Comparison of ENCODE assay signal across 26 cellular contexts in the genomic region with DNA sequence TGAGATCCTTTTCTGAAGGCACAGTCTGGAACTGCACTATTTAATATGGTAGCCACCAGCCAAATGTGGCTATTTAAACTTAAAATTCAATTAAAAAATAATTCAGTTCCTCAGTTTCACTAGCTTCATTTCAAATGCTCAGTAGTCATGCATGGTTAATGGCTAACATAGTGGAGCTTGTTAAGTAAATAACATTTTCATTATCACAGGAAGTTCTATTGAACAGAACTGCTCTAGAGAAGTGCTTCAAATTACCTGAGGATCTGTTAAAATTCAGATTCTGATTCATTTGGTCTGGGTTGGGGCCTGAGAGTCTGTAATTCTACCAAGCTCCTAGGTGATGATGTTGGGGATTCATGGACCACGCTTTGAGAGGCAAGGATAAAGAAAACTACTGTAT.
"Had no signal": no experiment of that assay in that cellular context is flagged by ENCODE, and none has a peak within 500 bp of the region (broad histone marks: within the 10 kb centered on the region; RNA-seq: fewer than 3 reads in every experiment).

No MANE protein-coding gene starts in this region.

- DNase-seq: activated CD4-positive, alpha-beta memory T cell treated with anti-CD3 and anti-CD28 coated beads, Interleukin-2, amount 10 ng/mL, durations not matched to agents 7 days and 5 days; activated CD4-positive, alpha-beta T cell treated with anti-CD3 and anti-CD28 coated beads for 36 hours; activated CD4-positive, alpha-beta T cell treated with anti-CD3 and anti-CD28 coated beads, Interleukin-2, amount 50 U/mL, for 1 hour; activated gamma-delta T cell; activated naive CD4-positive, alpha-beta T cell treated with anti-CD3 and anti-CD28 coated beads for 36 hours; activated naive CD8-positive, alpha-beta T cell treated with anti-CD3 and anti-CD28 coated beads for 36 hours; activated T-cell treated with anti-CD3 and anti-CD28 coated beads for 4 hours; activated T-cell treated with anti-CD3 and anti-CD28 coated beads, Interleukin-2, amount 50 U/mL, for 48 hours; brain microvascular endothelial cell; MV-4-11; NCI-H1092 treated with DMSO at 0.1 percent for 48 hours; NCI-H1417 treated with DMSO at 0.1 percent for 48 hours; NCI-H1694; NCI-H2029; NCI-H446; NCI-H524; NCI-H774; NK-92 treated with Interleukin-12 subunit alpha and Interleukin-12 subunit beta, amount 100 ng/mL, for 24 hours; OCI-M1; RPMI8226; T-cell; T-helper 2 cell; T1000 had no signal

- ATAC-seq: activated CD4-positive, alpha-beta T cell treated with anti-CD3 and anti-CD28 coated beads for 36 hours; activated T-helper 17 cell treated with anti-CD3 and anti-CD28 coated beads, Interleukin-2, amount 50 U/mL, for 72 hours; Panc1; Right ventricle myocardium inferior; T-cell had no signal
